In genomic region chr2:43105586-43106562, GRCh38 we compare ENCODE assay signal across 8 cellular contexts.
DNase-seq lines count a peak whose midpoint lies in the region; ATAC-seq and TF ChIP-seq lines count a peak whose summit lies in the region.

No MANE protein-coding gene starts in this region.

- no peak overlapping the region for H2AFZ ChIP-seq in MM.1S (ENCODE audit: low read length)

- H3F3A ChIP-seq in MM.1S (ENCODE audit: insufficient read depth, low read length): no peaks in the 10 kb centered on the region

- H3K36me3 ChIP-seq in MG63 (no peaks in the 10 kb centered on the region), MM.1S (replicated peaks; ENCODE audit: insufficient read depth, low read length) (no peaks in the 10 kb centered on the region)

- no peaks in the 10 kb centered on the region for H3K9me2 ChIP-seq in MM.1S (replicated peaks; ENCODE audit: insufficient read depth, low read length)

- DNase-seq in GM19238 (ENCODE audit: insufficient read length, low spot score) (peak; percentile 69), MG63 (peak; percentile 73), mucosa of gallbladder (ENCODE audit: low spot score) (peak; percentile 63), MM.1S (no peak), retina (no peak)
- DNase-seq in activated effector memory CD4-positive, alpha-beta T cell treated with anti-CD3 and anti-CD28 coated beads, Interleukin-2, amount 50 U/mL, for 16 hours: no peak

- H3K27me3 ChIP-seq in MG63 (no peaks in the 10 kb centered on the region), MM.1S (replicated peaks; ENCODE audit: insufficient read depth, low read length) (no peaks in the 10 kb centered on the region)

- no peaks in the 10 kb centered on the region for H4K20me1 ChIP-seq in MM.1S (ENCODE audit: insufficient read depth, low read length)

- H3K4me3 ChIP-seq in MG63 (no peak overlapping the region), MM.1S (ENCODE audit: low read length) (no peak overlapping the region)

- TF ChIP-seq CTCF in MM.1S (IDR thresholded peaks at IDR 0.05; ENCODE audit: low read length): no peak

- no peaks in the 10 kb centered on the region; the same call in 1 of the 2 replicates for H3K9me3 ChIP-seq in MG63
- no peaks in the 10 kb centered on the region for H3K9me3 ChIP-seq in MM.1S (replicated peaks; ENCODE audit: insufficient read depth, low read length)

- no peak for ATAC-seq in GM19023 (IDR thresholded peaks at IDR 0.05; ENCODE audit: unreplicated experiment)

- H3K4me2 ChIP-seq in MM.1S (ENCODE audit: low read depth, low read length): no peak overlapping the region

- H3K4me1 ChIP-seq in MM.1S (ENCODE audit: low read length): no peaks in the 10 kb centered on the region

- no peak overlapping the region for H3K9ac ChIP-seq in MM.1S (ENCODE audit: low read length)

- H3K27ac ChIP-seq in cingulate gyrus (ENCODE audit: low read depth, low read length) (peak overlapping the region; percentile 74), MM.1S (ENCODE audit: low read length) (no peak overlapping the region)

- H3K79me2 ChIP-seq in MM.1S (ENCODE audit: low read length): no peaks in the 10 kb centered on the region

Comparison
In these comparisons a context has a peak if more than half of its experiments do, and no peak if none do; other contexts are left out.
1. DNase-seq: peak in GM19238 (single experiment), MG63 (single experiment) and mucosa of gallbladder (single experiment); none in MM.1S (single experiment), retina (single experiment) and activated effector memory CD4-positive, alpha-beta T cell treated with anti-CD3 and anti-CD28 coated beads, Interleukin-2, amount 50 U/mL, for 16 hours (single experiment).